1 cellular context compared by ENCODE assay signal in genomic region chr22:32622004-32622761, GRCh38.
TF ChIP-seq lines count a peak whose summit lies in the region.

No MANE protein-coding gene starts in this region.

TF ChIP-seq in GM23338, 12 proteins besides CTCF, POLR2A, EP300 and RAD21 (continued from another document):
- TF ChIP-seq REST (IDR thresholded peaks at IDR 0.05; ENCODE audit: unreplicated experiment) (no peak), EZH2 (IDR thresholded peaks at IDR 0.05; ENCODE audit: low read depth, unreplicated experiment) (no peak), STAT1 (IDR thresholded peaks at IDR 0.05; ENCODE audit: unreplicated experiment) (no peak), NANOG (IDR thresholded peaks at IDR 0.05; ENCODE audit: borderline replicate concordance) (no peak)
